In the genomic region with DNA sequence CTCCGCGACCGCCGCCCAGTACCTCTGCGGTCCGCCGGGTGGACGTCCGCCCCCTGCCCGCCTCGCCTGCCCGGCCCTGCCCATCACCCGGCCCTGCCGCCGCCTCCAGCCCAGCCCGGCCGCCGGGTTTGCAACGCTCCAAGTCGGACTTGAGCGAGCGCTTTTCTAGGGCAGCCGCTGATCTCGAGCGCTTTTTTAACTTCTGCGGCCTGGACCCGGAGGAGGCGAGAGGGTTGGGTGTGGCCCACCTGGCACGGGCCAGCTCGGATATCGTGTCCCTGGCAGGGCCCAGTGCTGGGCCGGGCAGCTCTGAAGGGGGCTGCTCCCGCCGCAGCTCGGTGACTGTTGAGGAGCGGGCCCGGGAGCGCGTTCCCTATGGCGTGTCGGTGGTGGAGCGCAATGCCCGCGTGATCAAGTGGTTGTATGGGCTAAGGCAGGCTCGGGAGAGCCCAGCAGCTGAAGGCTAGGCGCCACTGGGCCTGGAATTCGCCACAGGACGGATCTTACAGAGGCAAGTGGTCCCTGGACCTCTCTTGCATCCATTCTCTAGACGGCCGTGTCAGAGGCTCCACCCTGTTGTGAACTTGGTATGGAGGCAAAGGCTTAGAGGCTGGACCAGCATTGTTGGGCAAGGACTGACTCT, we compare ENCODE assay signal across 9 cellular contexts. TPM values are rescaled to one million over a fixed set of nuclear protein-coding genes. Genes with fewer than 3 reads are reported as not detected.
DNase-seq lines count a peak whose midpoint lies in the region; ATAC-seq lines count a peak whose summit lies in the region.
"Had no signal": no experiment of that assay in that cellular context is flagged by ENCODE, and none has a peak within 500 bp of the region (broad histone marks: within the 10 kb centered on the region; RNA-seq: fewer than 3 reads in every experiment).

No MANE protein-coding gene starts in this region.

- H3K27ac ChIP-seq in iPS-18a (ENCODE audit: low read length) (no peak overlapping the region), caudate nucleus (ENCODE audit: low read depth, low read length) (no peak overlapping the region)

- peaks cover 56% of the 10 kb centered on the region for H3K4me1 Mint-ChIP-seq in activated T-cell treated with anti-CD3 and anti-CD28 coated beads, Interleukin-2, amount 50 U/mL, for 4 hours (ENCODE audit: low read depth)
- H3K4me1 Mint-ChIP-seq in stimulated activated memory B cell treated with anti-CD40 and anti-IgM and Interleukin-4, amounts not matched to agents 10 μg/mL and 1 μg/mL and 100 μg/mL, for 72 hours = peaks cover 52% of the 10 kb centered on the region

- no peak overlapping the region for H3K9ac ChIP-seq in iPS-18a (ENCODE audit: low read length)

- H3K27me3 ChIP-seq in iPS-18a (ENCODE audit: control insufficient read depth, insufficient read depth, low read length) = peaks cover 54% of the 10 kb centered on the region

- no peaks in the 10 kb centered on the region for H3K27me3 Mint-ChIP-seq in activated T-cell treated with anti-CD3 and anti-CD28 coated beads, Interleukin-2, amount 50 U/mL, for 4 hours (ENCODE audit: low read depth)
- H3K27me3 Mint-ChIP-seq in stimulated activated memory B cell treated with anti-CD40 and anti-IgM and Interleukin-4, amounts not matched to agents 10 μg/mL and 1 μg/mL and 100 μg/mL, for 72 hours = no peaks in the 10 kb centered on the region

- no peaks in the 10 kb centered on the region for H3K9me3 ChIP-seq in iPS-18a (ENCODE audit: control insufficient read depth, low read depth, low read length)

- H3K9me3 Mint-ChIP-seq in activated T-cell treated with anti-CD3 and anti-CD28 coated beads, Interleukin-2, amount 50 U/mL, for 4 hours = no peaks in the 10 kb centered on the region
- H3K9me3 Mint-ChIP-seq in stimulated activated memory B cell treated with anti-CD40 and anti-IgM and Interleukin-4, amounts not matched to agents 10 μg/mL and 1 μg/mL and 100 μg/mL, for 72 hours = no peaks in the 10 kb centered on the region

- H3K27ac Mint-ChIP-seq in stimulated activated memory B cell treated with anti-CD40 and anti-IgM and Interleukin-4, amounts not matched to agents 10 μg/mL and 1 μg/mL and 100 μg/mL, for 72 hours = peak overlapping the region; percentile 92

- peak overlapping the region; percentile 67 for H3K4me3 ChIP-seq in iPS-18a (ENCODE audit: low read length)

- H3K4me1 ChIP-seq in iPS-18a (ENCODE audit: control insufficient read depth, low read depth, low read length) = peaks cover 9% of the 10 kb centered on the region

- peak overlapping the region; percentile 81 for H3K4me3 Mint-ChIP-seq in activated T-cell treated with anti-CD3 and anti-CD28 coated beads, Interleukin-2, amount 50 U/mL, for 4 hours
- peak overlapping the region; percentile 88 for H3K4me3 Mint-ChIP-seq in stimulated activated memory B cell treated with anti-CD40 and anti-IgM and Interleukin-4, amounts not matched to agents 10 μg/mL and 1 μg/mL and 100 μg/mL, for 72 hours

- H3K36me3 ChIP-seq in iPS-18a (ENCODE audit: control insufficient read depth, low read depth, low read length) = no peaks in the 10 kb centered on the region

- DNase-seq in SIG-M5 treated with dmso at 0.1 percent for 504 hours (lab: John Stamatoyannopoulos, UW; ENCODE audit: unreplicated experiment) = peak; percentile 62
- no peak for DNase-seq in SIG-M5 (lab: John Stamatoyannopoulos, UW)
- DNase-seq in activated T-cell treated with anti-CD3 and anti-CD28 coated beads, Interleukin-2, amount 50 U/mL, for 4 hours = no peak
- DNase-seq in NCI-H2107 (lab: John Stamatoyannopoulos, UW) = no peak
- no peak for DNase-seq in iPS-NIHi7 (ENCODE audit: extremely low spot score)
- no peak for DNase-seq in caudate nucleus (lab: John Stamatoyannopoulos, UW)
- DNase-seq: T1000 had no signal

- ATAC-seq in activated T-cell treated with anti-CD3 and anti-CD28 coated beads, Interleukin-2, amount 50 U/mL, for 4 hours = no peak
- no peak for ATAC-seq in stimulated activated memory B cell treated with anti-CD40 and anti-IgM and Interleukin-4, amounts not matched to agents 10 μg/mL and 1 μg/mL and 100 μg/mL, for 72 hours

- no peaks in the 10 kb centered on the region for H3K36me3 Mint-ChIP-seq in activated T-cell treated with anti-CD3 and anti-CD28 coated beads, Interleukin-2, amount 50 U/mL, for 4 hours (ENCODE audit: insufficient read depth)
- H3K36me3 Mint-ChIP-seq in stimulated activated memory B cell treated with anti-CD40 and anti-IgM and Interleukin-4, amounts not matched to agents 10 μg/mL and 1 μg/mL and 100 μg/mL, for 72 hours = peaks cover 5% of the 10 kb centered on the region

RNA-seq across cellular contexts. Expression of a gene that starts 11.8 kb away (rescaled TPM):
- 1 to 10 TPM; 6.8 to 8.9 (median 7.9) TPM for total RNA-seq in activated T-cell treated with anti-CD3 and anti-CD28 coated beads, Interleukin-2, amount 50 U/mL, for 4 hours
